17 cellular contexts compared by ENCODE assay signal in genomic region chr19:19271828-19272599, GRCh38. TPM values are rescaled to one million over a fixed set of nuclear protein-coding genes. Genes with fewer than 3 reads are reported as not detected.
DNase-seq lines count a peak whose midpoint lies in the region; ATAC-seq and TF ChIP-seq lines count a peak whose summit lies in the region.
"Had no signal": no experiment of that assay in that cellular context is flagged by ENCODE, and none has a peak within 500 bp of the region (broad histone marks: within the 10 kb centered on the region; RNA-seq: fewer than 3 reads in every experiment).

No MANE protein-coding gene starts in this region.

- no peak overlapping the region for H3K4me2 ChIP-seq in GM23248 (ENCODE audit: unreplicated experiment)
- H3K4me2 ChIP-seq: BLaER1 treated with 17β-estradiol and CSF1 and Interleukin-3, amounts not matched to agents 10 nM and 100 nM; PC-9 had no signal

- 85 to 89% methylated on average over 8 of the region's 8 CpGs for WGBS in GM23248 (ENCODE audit: low coverage in 1 of 2, low lambda C conversion rate in 2 of 2, missing lambda C conversion rate in 2 of 2), 2 experiments

- in situ Hi-C loops in GM23248 (cut with MboI): no loop called here

- H2AFZ ChIP-seq in GM23248: peak overlapping the region; percentile 65
- H2AFZ ChIP-seq: PC-9 had no signal

- CTCF ChIA-PET in WTC11 (lab: Charles Lee): interaction anchor here (1.3 kb wide), 1 partner anchor 70 kb away, joined by 5 read pairs; no protein-coding TSS in a partner anchor

- no peak for TF ChIP-seq CTCF in WTC11 (IDR thresholded peaks at IDR 0.05)
- TF ChIP-seq CTCF in progenitor cell of endocrine pancreas (IDR thresholded peaks at IDR 0.05; ENCODE audit: unreplicated experiment): no peak

- peak overlapping the region; percentile 66 for H3K4me3 Mint-ChIP-seq in WTC11
- H3K4me3 Mint-ChIP-seq in progenitor cell of endocrine pancreas (ENCODE audit: low read depth): peak overlapping the region; percentile 67
- H3K4me3 Mint-ChIP-seq: stimulated activated naive B cell treated with anti-CD40 and anti-IgM and Interleukin-4, amounts not matched to agents 10 μg/mL and 1 μg/mL and 100 μg/mL, for 72 hours had no signal

- H3K36me3 Mint-ChIP-seq in WTC11: peaks cover 5% of the 10 kb centered on the region; the same call in 1 of the 2 replicates
- H3K36me3 Mint-ChIP-seq in progenitor cell of endocrine pancreas (ENCODE audit: insufficient read depth): peaks cover 6% of the 10 kb centered on the region

- H4K20me1 ChIP-seq in GM23248 (ENCODE audit: insufficient read depth): no peaks in the 10 kb centered on the region

- no peaks in the 10 kb centered on the region for H3K9me2 ChIP-seq in GM23248 (ENCODE audit: insufficient read depth)

- no peak overlapping the region for H3K27ac ChIP-seq in GM23248
- H3K27ac ChIP-seq: BLaER1 treated with 17β-estradiol and CSF1 and Interleukin-3, amounts not matched to agents 10 nM and 100 nM; PC-9 had no signal

- ATAC-seq in WTC11: no peak
- ATAC-seq in left lobe of liver: peak; percentile 9
- no peak for ATAC-seq in GM18502 (IDR thresholded peaks at IDR 0.05; ENCODE audit: poor library complexity, unreplicated experiment)
- ATAC-seq: esophagus mucosa had no signal

- DNase-seq in GM23248: no peak
- no peak for DNase-seq in WTC11 (ENCODE audit: low spot score)
- DNase-seq in left lobe of liver (ENCODE audit: low spot score): no peak
- no peak for DNase-seq in progenitor cell of endocrine pancreas (ENCODE audit: low spot score, unreplicated experiment)
- DNase-seq in cerebellar nuclear complex (lab: John Stamatoyannopoulos, UW): no peak
- DNase-seq in HUDEP-2 (lab: John Stamatoyannopoulos, UW; ENCODE audit: unreplicated experiment in 76 of 76): no peak
- DNase-seq: activated gamma-delta T cell treated with Interleukin-2 at 50 U/mL for 16 hours; cortex of kidney; NCI-H1694 treated with DMSO at 0.1 percent for 48 hours; NCI-H524; PC-9; stimulated activated naive B cell treated with anti-CD40 and anti-IgM and Interleukin-4, amounts not matched to agents 10 μg/mL and 1 μg/mL and 100 μg/mL, for 72 hours had no signal

- H3K9me3 Mint-ChIP-seq in WTC11: no peaks in the 10 kb centered on the region
- no peaks in the 10 kb centered on the region for H3K9me3 Mint-ChIP-seq in progenitor cell of endocrine pancreas (ENCODE audit: low read depth)

- H3K4me1 ChIP-seq in GM23248 (ENCODE audit: insufficient read depth): no peaks in the 10 kb centered on the region

- no peaks in the 10 kb centered on the region for H3F3A ChIP-seq in GM23248 (ENCODE audit: insufficient read depth)

- H3K79me2 ChIP-seq in GM23248 (ENCODE audit: insufficient read depth): no peaks in the 10 kb centered on the region

- H3K27ac Mint-ChIP-seq in WTC11: no peak overlapping the region
- H3K27ac Mint-ChIP-seq in progenitor cell of endocrine pancreas: peak overlapping the region; percentile 88
- H3K27ac Mint-ChIP-seq: stimulated activated naive B cell treated with anti-CD40 and anti-IgM and Interleukin-4, amounts not matched to agents 10 μg/mL and 1 μg/mL and 100 μg/mL, for 72 hours had no signal

- H3K36me3 ChIP-seq in GM23248 (ENCODE audit: low read depth): no peaks in the 10 kb centered on the region

- H3K9ac ChIP-seq in GM23248: no peak overlapping the region; the same call in 1 of the 2 replicates
- H3K9ac ChIP-seq: BLaER1 treated with 17β-estradiol and CSF1 and Interleukin-3, amounts not matched to agents 10 nM and 100 nM had no signal

- POLR2A ChIA-PET in WTC11 (lab: Charles Lee): no interaction called here

- H3K4me3 ChIP-seq in GM23248: peak overlapping the region; percentile 58
- H3K4me3 ChIP-seq: BLaER1 treated with 17β-estradiol and CSF1 and Interleukin-3, amounts not matched to agents 10 nM and 100 nM; PC-9 had no signal

- no peaks in the 10 kb centered on the region for H3K9me3 ChIP-seq in GM23248 (ENCODE audit: low read depth)
- H3K9me3 ChIP-seq: BLaER1 treated with 17β-estradiol and CSF1 and Interleukin-3, amounts not matched to agents 10 nM and 100 nM had no signal

- H3K27me3 ChIP-seq in GM23248 (replicated peaks; ENCODE audit: insufficient read depth): no peaks in the 10 kb centered on the region
- H3K27me3 ChIP-seq: BLaER1 treated with 17β-estradiol and CSF1 and Interleukin-3, amounts not matched to agents 10 nM and 100 nM had no signal

- H3K27me3 Mint-ChIP-seq in WTC11 (ENCODE audit: low read depth) (peaks cover 38% of the 10 kb centered on the region), progenitor cell of endocrine pancreas (peaks cover 8% of the 10 kb centered on the region)

- H3K4me1 Mint-ChIP-seq in WTC11 (peaks cover 10% of the 10 kb centered on the region), progenitor cell of endocrine pancreas (ENCODE audit: low read depth) (peaks cover 3% of the 10 kb centered on the region)

TF ChIP-seq in WTC11, 78 proteins besides CTCF, POLR2A, EP300 and RAD21:
- TF ChIP-seq CREB1 (CRISPR knock-in tag; IDR thresholded peaks at IDR 0.05): no peak
- no peak for TF ChIP-seq NR3C1 (CRISPR knock-in tag; conservative IDR thresholded peaks at IDR 0.05; ENCODE audit: low read depth)
- TF ChIP-seq NR2C2 (CRISPR knock-in tag; IDR thresholded peaks at IDR 0.05): no peak
- TF ChIP-seq, protein P1, sequence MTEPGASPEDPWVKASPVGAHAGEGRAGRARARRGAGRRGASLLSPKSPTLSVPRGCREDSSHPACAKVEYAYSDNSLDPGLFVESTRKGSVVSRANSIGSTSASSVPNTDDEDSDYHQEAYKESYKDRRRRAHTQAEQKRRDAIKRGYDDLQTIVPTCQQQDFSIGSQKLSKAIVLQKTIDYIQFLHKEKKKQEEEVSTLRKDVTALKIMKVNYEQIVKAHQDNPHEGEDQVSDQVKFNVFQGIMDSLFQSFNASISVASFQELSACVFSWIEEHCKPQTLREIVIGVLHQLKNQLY (CRISPR knock-in tag; IDR thresholded peaks at IDR 0.05): no peak
- no peak for TF ChIP-seq HMGXB4 (CRISPR knock-in tag; IDR thresholded peaks at IDR 0.05)
- no peak for TF ChIP-seq ATF1 (CRISPR knock-in tag; IDR thresholded peaks at IDR 0.05)

RNA-seq across cellular contexts. Expression of gene TM6SF2, which starts 1.1 kb away (rescaled TPM):
- total RNA-seq in GM23248 (2014; rRNA removed; shearing (Covaris generic)): 1.9 and 5.7 TPM in 2 replicates
- polyA plus RNA-seq in GM23248 (2016; fragmentation: Nextera tagmentation; extraction: Ambion mirVana): 2.1 and 4.0 TPM in 2 replicates
- total RNA-seq in WTC11 (2021) (4.5 to 7.6 TPM (median 6.0 TPM) in 3 replicates), left lobe of liver (73.3 TPM), progenitor cell of endocrine pancreas (4.9 and 7.6 TPM in 2 replicates)
- total RNA-seq: activated CD8-positive, alpha-beta memory T cell treated with anti-CD3 and anti-CD28 coated beads for 36 hours; esophagus mucosa; M059J; PC-9 had no signal

RNA-seq across cellular contexts. Expression of gene SUGP1, which starts 48.3 kb away (rescaled TPM):
- total RNA-seq in GM23248 (2014; rRNA removed; shearing (Covaris generic)): 25.6 and 26.6 TPM in 2 replicates
- polyA plus RNA-seq in GM23248 (2016; fragmentation: Nextera tagmentation; extraction: Ambion mirVana): 50.5 and 55.6 TPM in 2 replicates
- total RNA-seq in WTC11 (2021): 72.1 to 81.3 TPM (median 72.5 TPM) in 3 replicates
- 28.6 TPM for total RNA-seq in left lobe of liver
- 86.0 and 95.6 TPM in 2 replicates for total RNA-seq in progenitor cell of endocrine pancreas

RNA-seq across cellular contexts. Expression of gene MAU2, which starts 48.6 kb away (rescaled TPM):
- 25.4 and 25.7 TPM in 2 replicates for total RNA-seq in GM23248 (2014; rRNA removed; shearing (Covaris generic))
- polyA plus RNA-seq in GM23248 (2016; fragmentation: Nextera tagmentation; extraction: Ambion mirVana): 22.2 and 23.0 TPM in 2 replicates
- 47.8 to 56.8 TPM (median 50.3 TPM) in 3 replicates for total RNA-seq in WTC11 (2021)
- 24.7 TPM for total RNA-seq in left lobe of liver
- 91.9 and 98.5 TPM in 2 replicates for total RNA-seq in progenitor cell of endocrine pancreas
